ENCODE assay signal across 19 cellular contexts in the genomic region with DNA sequence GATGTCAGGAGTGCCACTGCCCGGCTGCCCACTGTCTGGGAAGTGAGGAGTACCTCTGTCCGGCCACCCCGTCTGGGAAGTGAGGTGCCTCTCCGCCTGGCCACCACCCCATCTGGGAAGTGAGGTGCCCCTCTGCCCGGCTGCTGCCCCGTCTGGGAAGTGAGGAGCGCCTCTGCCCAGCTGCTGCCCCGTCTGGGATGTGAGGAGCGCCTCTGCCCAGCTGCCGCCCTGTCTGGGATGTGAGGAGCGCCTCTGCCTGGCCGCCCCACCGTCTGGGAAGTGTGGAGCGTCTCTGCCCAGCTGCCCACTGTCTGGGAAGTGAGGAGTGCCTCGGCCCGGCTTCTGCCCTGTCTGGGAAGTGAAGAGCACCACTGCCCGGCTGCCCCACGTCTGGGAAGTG. TPM values are rescaled to one million over a fixed set of nuclear protein-coding genes. Genes with fewer than 3 reads are reported as not detected.
DNase-seq lines count a peak whose midpoint lies in the region; ATAC-seq, FAIRE-seq and TF ChIP-seq lines count a peak whose summit lies in the region.
"Had no signal": no experiment of that assay in that cellular context is flagged by ENCODE, and none has a peak within 500 bp of the region (broad histone marks: within the 10 kb centered on the region; RNA-seq: fewer than 3 reads in every experiment).

No MANE protein-coding gene starts in this region.

- TF ChIP-seq CTCF in heart left ventricle (IDR thresholded peaks at IDR 0.05) (no peak), esophagus muscularis mucosa (IDR thresholded peaks at IDR 0.05) (no peak), kidney (IDR thresholded peaks at IDR 0.05; ENCODE audit: borderline replicate concordance, extremely low read depth, insufficient read depth) (no peak)

- intact Hi-C loops in heart left ventricle (cut with DNase I) (loop anchor here in 2 of 10 donors (2.0 to 10.0 kb wide), 3 partner anchors 95 to 209 kb away; a partner anchor contains a TSS), cardiac septum (cut with DNase I) (loop anchor here (10.0 kb wide), 1 partner anchor 209 kb away; a partner anchor contains a TSS), esophagus muscularis mucosa (cut with DNase I) (loop anchor here (5.0 to 10.0 kb wide), 2 partner anchors 179 to 918 kb away; a partner anchor contains a TSS), kidney (cut with DNase I) (no loop called here)

- TF ChIP-seq EP300 in esophagus muscularis mucosa (IDR thresholded peaks at IDR 0.05), result no peak

- H3K27ac ChIP-seq in heart left ventricle, result peak overlapping the region in 11 of 12 donors; percentile 44 to 97 (median 72)
- H3K27ac ChIP-seq in esophagus muscularis mucosa (replicated peaks in 1 of 4), result peak overlapping the region in 3 of 4 donors; percentile 13 to 28 (median 15)
- no peak overlapping the region for H3K27ac ChIP-seq in kidney (ENCODE audit: low read depth in 2 of 2, low read length in 2 of 2)
- H3K27ac ChIP-seq: A549, GM23248 had no signal

- H3K4me3 ChIP-seq in heart left ventricle (no peak overlapping the region), esophagus muscularis mucosa (no peak overlapping the region), kidney (ENCODE audit: low read length in 2 of 2) (no peak overlapping the region)
- H3K4me3 ChIP-seq: A549, GM23248 had no signal

- H3K27me3 ChIP-seq in heart left ventricle (no peaks in the 10 kb centered on the region), esophagus muscularis mucosa (no peaks in the 10 kb centered on the region)

- no peak for FAIRE-seq in kidney (lab: Jason Lieb, UNC)
- FAIRE-seq: A549, D721Med, G401.6, H54 had no signal

- H3K9ac ChIP-seq in kidney (ENCODE audit: low read length in 2 of 2), result no peak overlapping the region
- H3K9ac ChIP-seq: GM23248 had no signal

- H3K4me1 ChIP-seq in heart left ventricle, result peaks cover 3 to 68% (median 39%) of the 10 kb centered on the region in 12 donors
- H3K4me1 ChIP-seq in esophagus muscularis mucosa, result peaks cover 18 to 47% (median 31%) of the 10 kb centered on the region in 4 donors
- peaks cover 11% of the 10 kb centered on the region in 2 donors for H3K4me1 ChIP-seq in kidney (ENCODE audit: control insufficient read depth in 1 of 2, insufficient read depth in 1 of 2, low read depth in 1 of 2, low read length in 2 of 2)

- H3K36me3 ChIP-seq in heart left ventricle (peaks cover 0 to 62% (median 51%) of the 10 kb centered on the region in 9 donors), esophagus muscularis mucosa (peaks cover 16 to 61% (median 32%) of the 10 kb centered on the region in 4 donors), kidney (ENCODE audit: control insufficient read depth in 1 of 2, insufficient read depth in 2 of 2, low read length in 2 of 2) (peaks cover 3 to 20% of the 10 kb centered on the region in 2 donors)

- DNase-seq in heart left ventricle, result peak in 2 of 5 donors; percentile 28 to 33
- DNase-seq in cardiac septum (ENCODE audit: low spot score), result no peak
- DNase-seq in esophagus muscularis mucosa (ENCODE audit: extremely low spot score), result no peak
- DNase-seq in kidney, result peak; percentile 74
- DNase-seq in GDM1 (lab: John Stamatoyannopoulos, UW), result no peak
- DNase-seq: CD8-positive, alpha-beta T cell; COR-L47; DMS153; DMS79 treated with DMSO at 0.1 percent for 48 hours; EL; GM23248 had no signal

- TF ChIP-seq POLR2A in heart left ventricle (IDR thresholded peaks at IDR 0.05), result no peak
- TF ChIP-seq POLR2A in esophagus muscularis mucosa (IDR thresholded peaks at IDR 0.05; ENCODE audit: low read depth), result no peak

- H3K9me3 ChIP-seq in heart left ventricle (no peaks in the 10 kb centered on the region), esophagus muscularis mucosa (no peaks in the 10 kb centered on the region), kidney (ENCODE audit: control insufficient read depth in 1 of 2, low read length in 2 of 2) (no peaks in the 10 kb centered on the region)
- H3K9me3 ChIP-seq: A549 had no signal

- ATAC-seq in heart left ventricle (no peak), GM19455 (IDR thresholded peaks at IDR 0.05; ENCODE audit: unreplicated experiment) (no peak), HG02840 (IDR thresholded peaks at IDR 0.05; ENCODE audit: low FRiP score, unreplicated experiment) (no peak)
- ATAC-seq: A549; CD8-positive, alpha-beta T cell; HCT116 had no signal

- WGBS in heart left ventricle, 4 donors, result 76 to 89% (median 78%) methylated on average over 9 to 18 of the region's 18 CpGs
- WGBS in esophagus muscularis mucosa, result 91% methylated on average over 11 of the region's 18 CpGs

RNA-seq across cellular contexts. Expression of a gene that starts 3.3 kb away (rescaled TPM):
- total RNA-seq in heart left ventricle (100 to 1,000 TPM in 5 of 9 donors, 10 to 100 TPM in 4; 73.8 to 173 (median 112) TPM), cardiac septum (130 TPM), esophagus muscularis mucosa (10 to 100 TPM; 36.3 to 76.4 (median 61.6) TPM), kidney (46.4 TPM)
- polyA plus RNA-seq in heart left ventricle (100 to 1,000 TPM; 176 to 728 TPM), kidney (ENCODE audit: insufficient read depth, low read depth, low replicate concordance) (218 TPM)

RNA-seq across cellular contexts. Expression of a gene that starts 13.5 kb away (rescaled TPM):
- 100 to 1,000 TPM; 573 to 947 (median 768) TPM for total RNA-seq in heart left ventricle
- polyA plus RNA-seq in heart left ventricle, result 1,000 to 10,000 TPM in 1 of 2 donors, 100 to 1,000 TPM in 1; 511 to 1,022 TPM
- total RNA-seq in cardiac septum, result 702 TPM
- total RNA-seq in esophagus muscularis mucosa, result 10 to 100 TPM; 67.9 to 92.6 (median 79.3) TPM
- 3.2 TPM for total RNA-seq in kidney
- 7.3 TPM for polyA plus RNA-seq in kidney (ENCODE audit: insufficient read depth, low read depth, low replicate concordance)
- total RNA-seq: GM23248 had no signal

RNA-seq across cellular contexts. Expression of a gene that starts 28.9 kb away (rescaled TPM):
- total RNA-seq in heart left ventricle, result 1 to 10 TPM in 3 of 9 donors, under 1 TPM in 5, not detected in 1; 0.16 to 1.9 (median 0.56) TPM
- under 1 TPM; 0.19 to 0.21 TPM for polyA plus RNA-seq in heart left ventricle
- 0.57 TPM for total RNA-seq in cardiac septum
- total RNA-seq in esophagus muscularis mucosa, result 1 to 10 TPM; 1.5 to 6.5 (median 4.4) TPM
- 14.1 TPM for total RNA-seq in kidney
- 4.7 TPM for polyA plus RNA-seq in kidney (ENCODE audit: insufficient read depth, low read depth, low replicate concordance)
- total RNA-seq: CD8-positive, alpha-beta T cell; GM23248 had no signal
- polyA plus RNA-seq: AG04450, GM23248 had no signal

Comparison
In these comparisons a context has a peak if more than half of its experiments do, and no peak if none do; other contexts are left out.
1. H3K27ac ChIP-seq: peak in heart left ventricle (11 of 12) and esophagus muscularis mucosa (3 of 4); none in kidney (0 of 2).
2. RNA of a gene that starts 13.5 kb away (total RNA-seq): 573 to 947 TPM in heart left ventricle, 702 TPM in cardiac septum (single experiment) and 67.9 to 92.6 TPM in esophagus muscularis mucosa; 3.2 TPM in kidney (single experiment); every median in the first group is over 10 times any median in the second.